In the genomic region with DNA sequence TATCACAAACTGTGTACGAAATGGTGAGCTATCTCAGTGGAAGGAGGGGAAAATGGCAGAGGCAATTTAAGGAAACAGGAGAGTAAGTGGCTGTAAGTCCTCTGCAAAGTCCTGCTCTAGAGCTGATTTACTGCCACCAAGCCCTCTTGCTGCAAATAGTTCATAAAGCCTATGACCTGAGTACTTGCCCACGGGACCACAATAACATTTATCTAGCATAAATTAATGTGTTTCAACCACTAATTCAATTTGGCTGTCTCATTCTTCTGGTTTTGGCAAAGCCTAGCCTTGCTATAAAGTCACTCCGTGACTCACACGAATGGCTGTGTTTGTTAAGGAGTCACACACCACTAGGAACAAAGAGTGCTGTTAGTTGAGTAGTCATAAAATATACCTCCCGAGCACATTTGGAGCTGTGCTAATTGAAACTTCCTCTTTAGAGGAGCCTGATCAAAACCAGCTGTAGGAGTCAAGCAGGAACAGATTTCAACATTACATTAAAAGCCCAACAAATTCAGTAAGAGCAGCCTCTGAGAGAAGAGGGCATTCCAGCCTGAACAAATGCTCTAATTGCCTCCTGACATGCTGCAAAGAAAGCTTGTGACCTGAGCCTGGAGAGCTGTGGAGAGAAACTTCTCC, we compare ENCODE assay signal across 8 cellular contexts.
DNase-seq lines count a peak whose midpoint lies in the region; ATAC-seq, FAIRE-seq and TF ChIP-seq lines count a peak whose summit lies in the region.

No MANE protein-coding gene starts in this region.

- H3K4me3 Mint-ChIP-seq in endothelial cell (ENCODE audit: unreplicated experiment): no peak overlapping the region

- H3K9me2 ChIP-seq in OCI-LY1 (ENCODE audit: low read depth, low read length): no peaks in the 10 kb centered on the region

- no peaks in the 10 kb centered on the region for H3F3A ChIP-seq in OCI-LY1 (ENCODE audit: insufficient read depth, low read length)

- peak overlapping the region; percentile 19; the same call in 1 of the 2 replicates for H3K9ac ChIP-seq in OCI-LY1 (ENCODE audit: low read length)
- peak overlapping the region in 1 of 2 donors; percentile 2 for H3K9ac ChIP-seq in mucosa of rectum (ENCODE audit: low read depth in 1 of 2, low read length in 2 of 2)

- H3K27me3 ChIP-seq in ACC112 (ENCODE audit: insufficient read depth, low read length) (no peaks in the 10 kb centered on the region), OCI-LY1 (ENCODE audit: insufficient read depth, low read length) (no peaks in the 10 kb centered on the region), mucosa of rectum (ENCODE audit: control insufficient read depth in 2 of 2, insufficient read depth in 2 of 2, low read length in 2 of 2) (no peaks in the 10 kb centered on the region)

- peak; percentile 55 for DNase-seq in HS-27A (ENCODE audit: low read depth)
- no peak for DNase-seq in endothelial cell (ENCODE audit: low spot score)

- H3K9me3 Mint-ChIP-seq in endothelial cell (ENCODE audit: unreplicated experiment): no peaks in the 10 kb centered on the region

- TF ChIP-seq CTCF in OCI-LY1 (IDR thresholded peaks at IDR 0.05; ENCODE audit: low read length) (no peak), endothelial cell (IDR thresholded peaks at IDR 0.05; ENCODE audit: unreplicated experiment) (no peak)

- peak; percentile 100 for FAIRE-seq in endometrium (lab: Jason Lieb, UNC)

- H3K27ac ChIP-seq in ACC112 (ENCODE audit: low read depth, low read length) (peak overlapping the region; percentile 96), OCI-LY1 (ENCODE audit: low read depth, low read length, poor library complexity, severe bottlenecking) (peak overlapping the region; percentile 53), mucosa of rectum (ENCODE audit: low read depth in 2 of 2, low read length in 2 of 2) (peak overlapping the region; percentile 65 to 67)

- no peaks in the 10 kb centered on the region for H3K36me3 ChIP-seq in ACC112 (ENCODE audit: insufficient read depth, low read length)
- H3K36me3 ChIP-seq in OCI-LY1 (ENCODE audit: insufficient read depth, low read length): no peaks in the 10 kb centered on the region
- no peaks in the 10 kb centered on the region for H3K36me3 ChIP-seq in mucosa of rectum (ENCODE audit: control insufficient read depth in 2 of 2, insufficient read depth in 2 of 2, low read length in 2 of 2)

- H3K4me1 ChIP-seq in ACC112 (ENCODE audit: control insufficient read depth, insufficient read depth, low read length, unreplicated experiment): peaks cover 41% of the 10 kb centered on the region
- peaks cover 17% of the 10 kb centered on the region for H3K4me1 ChIP-seq in OCI-LY1 (ENCODE audit: insufficient read depth, low read length, severe bottlenecking)
- peaks cover 4 to 13% of the 10 kb centered on the region in 2 donors for H3K4me1 ChIP-seq in mucosa of rectum (ENCODE audit: control insufficient read depth in 2 of 2, insufficient read depth in 2 of 2, low read length in 2 of 2)

- H3K79me2 ChIP-seq in ACC112 (ENCODE audit: control insufficient read depth, insufficient read depth, low read length, unreplicated experiment): no peaks in the 10 kb centered on the region
- no peaks in the 10 kb centered on the region for H3K79me2 ChIP-seq in OCI-LY1 (ENCODE audit: insufficient read depth, low read length)

- H3K4me3 ChIP-seq in ACC112 (ENCODE audit: low read depth, low read length) (peak overlapping the region; percentile 55), OCI-LY1 (ENCODE audit: low read depth, low read length, poor library complexity, severe bottlenecking) (peak overlapping the region; percentile 17), mucosa of rectum (ENCODE audit: low read length in 2 of 2) (peak overlapping the region; percentile 5 to 53)

- peak overlapping the region; percentile 52 for H3K4me2 ChIP-seq in OCI-LY1 (ENCODE audit: low read length)

- H3K36me3 Mint-ChIP-seq in endothelial cell (ENCODE audit: low read depth, unreplicated experiment): no peaks in the 10 kb centered on the region

- no peak for ATAC-seq in GM18498 (IDR thresholded peaks at IDR 0.05; ENCODE audit: unreplicated experiment)
- ATAC-seq in GM21825 (IDR thresholded peaks at IDR 0.05; ENCODE audit: unreplicated experiment): no peak

- no peaks in the 10 kb centered on the region for H4K20me1 ChIP-seq in OCI-LY1 (ENCODE audit: insufficient read depth, low read length)

- H3K27me3 Mint-ChIP-seq in endothelial cell (ENCODE audit: unreplicated experiment): no peaks in the 10 kb centered on the region

- H3K9me3 ChIP-seq in OCI-LY1 (ENCODE audit: low read length): no peaks in the 10 kb centered on the region
- H3K9me3 ChIP-seq in mucosa of rectum (ENCODE audit: control insufficient read depth in 2 of 2, low read length in 2 of 2): no peaks in the 10 kb centered on the region

- H2AFZ ChIP-seq in ACC112 (ENCODE audit: low read length, unreplicated experiment) (peak overlapping the region; percentile 86), OCI-LY1 (ENCODE audit: low read length) (peak overlapping the region; percentile 89; the same call in 1 of the 2 replicates)

- no peak overlapping the region for H3K27ac Mint-ChIP-seq in endothelial cell (ENCODE audit: unreplicated experiment)

- no peaks in the 10 kb centered on the region for H3K4me1 Mint-ChIP-seq in endothelial cell (ENCODE audit: unreplicated experiment)
